ENCODE assay signal across 18 cellular contexts in genomic region chr19:10223488-10224213, GRCh38. TPM values are rescaled to one million over a fixed set of nuclear protein-coding genes. Genes with fewer than 3 reads are reported as not detected.
"Had no signal": no experiment of that assay in that cellular context is flagged by ENCODE, and none has a peak within 500 bp of the region (broad histone marks: within the 10 kb centered on the region; RNA-seq: fewer than 3 reads in every experiment).

No MANE protein-coding gene starts in this region.

- H3K9me3 Mint-ChIP-seq: naive thymus-derived CD4-positive, alpha-beta T cell; stimulated activated naive B cell treated with anti-CD40 and anti-IgM and Interleukin-4, amounts not matched to agents 10 μg/mL and 1 μg/mL and 100 μg/mL, for 72 hours had no signal

- DNase-seq: cortex of kidney; effector memory CD4-positive, alpha-beta T cell; heart left ventricle; hypothalamus; islet precursor cell; mammary epithelial cell; naive thymus-derived CD4-positive, alpha-beta T cell; sigmoid colon; stimulated activated CD4-positive, alpha-beta T cell treated with anti-CD3 and anti-CD28 coated beads, Interleukin-2, amount 100 ng/mL, for 24 hours; stimulated activated CD4-positive, alpha-beta T cell treated with anti-CD3 and anti-CD28 coated beads, Interleukin-4, amount 100 ng/mL, for 4 hours; stimulated activated naive B cell treated with anti-CD40 and anti-IgM and Interleukin-4, amounts not matched to agents 10 μg/mL and 1 μg/mL and 100 μg/mL, for 72 hours; trophoblast cell had no signal

- H3K27ac ChIP-seq: ovary, right atrium auricular region, skin epidermis had no signal

- H3K27ac Mint-ChIP-seq: naive thymus-derived CD4-positive, alpha-beta T cell; stimulated activated naive B cell treated with anti-CD40 and anti-IgM and Interleukin-4, amounts not matched to agents 10 μg/mL and 1 μg/mL and 100 μg/mL, for 72 hours had no signal

- H3K27me3 ChIP-seq: heart left ventricle, ovary, right atrium auricular region, sigmoid colon had no signal

- H3K9me3 ChIP-seq: heart left ventricle, ovary, right atrium auricular region, sigmoid colon had no signal

- H3K4me3 ChIP-seq: heart left ventricle, ovary, right atrium auricular region, sigmoid colon, skin epidermis had no signal

- H3K4me3 Mint-ChIP-seq: naive thymus-derived CD4-positive, alpha-beta T cell; stimulated activated naive B cell treated with anti-CD40 and anti-IgM and Interleukin-4, amounts not matched to agents 10 μg/mL and 1 μg/mL and 100 μg/mL, for 72 hours had no signal

- ATAC-seq: esophagus mucosa; heart left ventricle; left lobe of liver; naive thymus-derived CD4-positive, alpha-beta T cell; stimulated activated naive B cell treated with anti-CD40 and anti-IgM and Interleukin-4, amounts not matched to agents 10 μg/mL and 1 μg/mL and 100 μg/mL, for 72 hours had no signal

- H3K36me3 ChIP-seq: ovary had no signal

- H3K27me3 Mint-ChIP-seq: naive thymus-derived CD4-positive, alpha-beta T cell; stimulated activated naive B cell treated with anti-CD40 and anti-IgM and Interleukin-4, amounts not matched to agents 10 μg/mL and 1 μg/mL and 100 μg/mL, for 72 hours had no signal

RNA-seq across cellular contexts. Expression of gene ICAM1, which starts 47.3 kb away (rescaled TPM):
- polyA plus RNA-seq: neural cell had no signal
